22 cellular contexts compared by ENCODE assay signal in genomic region chr12:112782921-112783320, GRCh38. TPM values are rescaled to one million over a fixed set of nuclear protein-coding genes. Genes with fewer than 3 reads are reported as not detected.
DNase-seq lines count a peak whose midpoint lies in the region; TF ChIP-seq lines count a peak whose summit lies in the region.
"Had no signal": no experiment of that assay in that cellular context is flagged by ENCODE, and none has a peak within 500 bp of the region (broad histone marks: within the 10 kb centered on the region; RNA-seq: fewer than 3 reads in every experiment).

No MANE protein-coding gene starts in this region.

- peaks cover 4% of the 10 kb centered on the region for H3K36me3 Mint-ChIP-seq in MCF 10A (ENCODE audit: insufficient read depth, unreplicated experiment)
- H3K36me3 Mint-ChIP-seq: CD4-positive, CD25-positive, alpha-beta regulatory T cell; CD8-positive, alpha-beta T cell had no signal

- DNase-seq in mammary epithelial cell (peak; percentile 2), MCF 10A (ENCODE audit: unreplicated experiment) (no peak), cerebellum (ENCODE audit: low spot score) (peak; percentile 34), epithelial cell of esophagus (ENCODE audit: low read depth) (peak; percentile 26), nucleus accumbens (lab: John Stamatoyannopoulos, UW) (no peak), NOMO-1 treated with dmso at 0.1 percent for 144 hours (lab: John Stamatoyannopoulos, UW; ENCODE audit: unreplicated experiment) (no peak), activated T-cell treated with anti-CD3 and anti-CD28 coated beads for 4 hours (no peak)
- DNase-seq: Caco-2; CD4-positive, CD25-positive, alpha-beta regulatory T cell; CD8-positive, alpha-beta T cell; DMS153; DND-41; GDM1; HCEC 1CT had no signal

- no peak for TF ChIP-seq RAD21 in neural cell (conservative IDR thresholded peaks at IDR 0.05)

- no peaks in the 10 kb centered on the region for H4K20me1 ChIP-seq in mammary epithelial cell (ENCODE audit: insufficient read depth, low read length)
- H4K20me1 ChIP-seq in neural cell (ENCODE audit: insufficient read depth) = no peaks in the 10 kb centered on the region
- H4K20me1 ChIP-seq: BLaER1 had no signal

- no peak overlapping the region for H3K27ac Mint-ChIP-seq in MCF 10A (ENCODE audit: low read depth, unreplicated experiment)
- H3K27ac Mint-ChIP-seq: B cell; CD4-positive, CD25-positive, alpha-beta regulatory T cell; CD8-positive, alpha-beta T cell; GM23338 had no signal

- POLR2A ChIA-PET in MCF 10A (lab: Yijun Ruan, JAX) = interaction anchor here (0.7 kb wide), 1 partner anchor 9 kb away, joined by 3 read pairs; no protein-coding TSS in a partner anchor

- H2AFZ ChIP-seq in mammary epithelial cell (ENCODE audit: low read depth, low read length) = no peak overlapping the region
- no peak overlapping the region for H2AFZ ChIP-seq in neural cell (ENCODE audit: low read depth, low read length)
- H2AFZ ChIP-seq: GM23338 had no signal

- no peaks in the 10 kb centered on the region for H3K9me3 Mint-ChIP-seq in MCF 10A (ENCODE audit: unreplicated experiment)
- H3K9me3 Mint-ChIP-seq: CD8-positive, alpha-beta T cell had no signal

- TF ChIP-seq CTCF in mammary epithelial cell (conservative IDR thresholded peaks at IDR 0.05 in 1 of 2, IDR thresholded peaks at IDR 0.05 in 1 of 2; ENCODE audit: extremely low read depth in 1 of 2, insufficient read depth in 1 of 2, low read depth in 1 of 2, low read length in 2 of 2) (no peak), MCF 10A (IDR thresholded peaks at IDR 0.05; ENCODE audit: unreplicated experiment) (no peak), epithelial cell of esophagus (IDR thresholded peaks at IDR 0.05; ENCODE audit: insufficient read depth, low read depth, low read length, missing control alignments) (no peak), neural cell (IDR thresholded peaks at IDR 0.05; ENCODE audit: poor library complexity, severe bottlenecking) (no peak)

- no peak for TF ChIP-seq EP300 in neural cell (conservative IDR thresholded peaks at IDR 0.05; ENCODE audit: poor library complexity, severe bottlenecking)

- CTCF ChIA-PET in mammary epithelial cell (lab: Charles Lee; ENCODE audit: low non-redundant PET) = no interaction called here
- CTCF ChIA-PET in MCF 10A (lab: Yijun Ruan, JAX) = interaction anchor here (0.6 kb wide), 1 partner anchor 272 kb away, joined by 3 read pairs; no protein-coding TSS in a partner anchor

- H3K9ac ChIP-seq in mammary epithelial cell (ENCODE audit: insufficient read depth, low read length) = no peak overlapping the region
- no peak overlapping the region for H3K9ac ChIP-seq in neural cell (ENCODE audit: low read length)
- H3K9ac ChIP-seq: BLaER1 had no signal

- no TSS peak for BruUV-seq in mammary epithelial cell (replicated peaks; lab: Mats Ljungman, UMichigan)
- BruUV-seq in MCF 10A (replicated peaks; lab: Mats Ljungman, UMichigan) = no TSS peak

- H3K4me2 ChIP-seq in mammary epithelial cell (ENCODE audit: insufficient read depth, low read depth, low read length) (no peak overlapping the region), neural cell (ENCODE audit: low read length) (no peak overlapping the region)
- H3K4me2 ChIP-seq: BLaER1, GM23338 had no signal

- H3K4me1 Mint-ChIP-seq in MCF 10A (ENCODE audit: insufficient read depth, unreplicated experiment) = no peaks in the 10 kb centered on the region
- H3K4me1 Mint-ChIP-seq: B cell; CD4-positive, CD25-positive, alpha-beta regulatory T cell had no signal

- in situ Hi-C loops in mammary epithelial cell (cut with MboI; ENCODE audit: low sequenced_read_pairs in 2 of 2) = no loop called here

- H3K36me3 ChIP-seq in mammary epithelial cell (ENCODE audit: insufficient read depth, low read length) = no peaks in the 10 kb centered on the region
- H3K36me3 ChIP-seq in neural cell (ENCODE audit: insufficient read depth, low read length) = no peaks in the 10 kb centered on the region
- H3K36me3 ChIP-seq: BLaER1 had no signal

- H3K27ac ChIP-seq in mammary epithelial cell (ENCODE audit: insufficient read depth, low read depth, low read length) (no peak overlapping the region), neural cell (ENCODE audit: low read length) (no peak overlapping the region)
- H3K27ac ChIP-seq: 22Rv1, BLaER1, C4-2B had no signal

- H3K79me2 ChIP-seq in mammary epithelial cell (ENCODE audit: insufficient read depth, low read length) (no peaks in the 10 kb centered on the region), neural cell (replicated peaks; ENCODE audit: insufficient read depth, low read length) (no peaks in the 10 kb centered on the region)

- dilution Hi-C loops in mammary epithelial cell (cut with HindIII; ENCODE audit: low sequenced_read_pairs) = no loop called here

- H3K4me3 Mint-ChIP-seq in MCF 10A (ENCODE audit: unreplicated experiment) = no peak overlapping the region
- H3K4me3 Mint-ChIP-seq: B cell; CD4-positive, CD25-positive, alpha-beta regulatory T cell; CD8-positive, alpha-beta T cell; GM23338 had no signal

- WGBS in mammary epithelial cell (ENCODE audit: low coverage, missing lambda C conversion rate) = 26% methylated on average over 5 of the region's 5 CpGs

- no peak overlapping the region for H3K4me3 ChIP-seq in mammary epithelial cell (replicated peaks in 1 of 3; ENCODE audit: insufficient read depth in 1 of 3, low read depth in 2 of 3, low read length in 3 of 3)
- no peak overlapping the region for H3K4me3 ChIP-seq in epithelial cell of esophagus (ENCODE audit: low read length)
- H3K4me3 ChIP-seq in neural cell (ENCODE audit: low read length) = no peak overlapping the region
- H3K4me3 ChIP-seq: BLaER1, GM12878, GM23338 had no signal

- H3K9me3 ChIP-seq in mammary epithelial cell (replicated peaks; ENCODE audit: insufficient read depth, low read length) (no peaks in the 10 kb centered on the region), neural cell (ENCODE audit: low read length) (no peaks in the 10 kb centered on the region)
- H3K9me3 ChIP-seq: BLaER1, Caco-2 had no signal

- peaks cover under 1% of the 10 kb centered on the region for H3K27me3 ChIP-seq in mammary epithelial cell (ENCODE audit: insufficient read depth, low read length)
- H3K27me3 ChIP-seq in neural cell (ENCODE audit: insufficient read depth, low read depth, low read length) = peaks cover 4% of the 10 kb centered on the region
- H3K27me3 ChIP-seq: BLaER1 had no signal

- no peaks in the 10 kb centered on the region for H3K4me1 ChIP-seq in mammary epithelial cell (ENCODE audit: insufficient read depth, low read length)
- H3K4me1 ChIP-seq: BLaER1, Caco-2 had no signal

- H3K27me3 Mint-ChIP-seq in MCF 10A (ENCODE audit: insufficient read depth, unreplicated experiment) = peaks cover 75% of the 10 kb centered on the region

- H3F3A ChIP-seq in neural cell (ENCODE audit: insufficient read depth, low read length, poor library complexity, severe bottlenecking) = no peaks in the 10 kb centered on the region

- intact Hi-C loops in mammary epithelial cell (cut with micrococcal nuclease) = no loop called here
- intact Hi-C loops in MCF 10A (cut with micrococcal nuclease) = no loop called here

- no peaks in the 10 kb centered on the region for H3K9me2 ChIP-seq in neural cell (ENCODE audit: insufficient read depth, low read length)

TF ChIP-seq in neural cell, 6 proteins besides CTCF, POLR2A, EP300 and RAD21:
- TF ChIP-seq TAF1 (IDR thresholded peaks at IDR 0.05; ENCODE audit: low read depth) (no peak), POLR2AphosphoS5 (IDR thresholded peaks at IDR 0.05) (peak; percentile 8), MXI1 (conservative IDR thresholded peaks at IDR 0.05; ENCODE audit: poor library complexity, severe bottlenecking) (no peak), REST (IDR thresholded peaks at IDR 0.05; ENCODE audit: borderline replicate concordance) (peak; percentile 50), EZH2 (IDR thresholded peaks at IDR 0.05; ENCODE audit: borderline replicate concordance, insufficient read depth, low read length, poor library complexity, severe bottlenecking) (no peak), SMC3 (conservative IDR thresholded peaks at IDR 0.05; ENCODE audit: poor library complexity) (no peak)

RNA-seq across cellular contexts. Expression of gene RPH3A, which starts 8.6 kb away (rescaled TPM):
- total RNA-seq in mammary epithelial cell (not detected), MCF 10A (2022) (not detected in 2 replicates), cerebellum (14.2 TPM)
- polyA plus RNA-seq in mammary epithelial cell (not detected), neural cell (2.9 and 6.7 TPM in 2 replicates)
- polyA minus RNA-seq in mammary epithelial cell (not detected), neural cell (4.4 and 8.6 TPM in 2 replicates)
- total RNA-seq: B cell; Caco-2; CD4-positive, CD25-positive, alpha-beta regulatory T cell; CD8-positive, alpha-beta T cell; GM12878 had no signal
- polyA plus RNA-seq: AG04450; CD4-positive, CD25-positive, alpha-beta regulatory T cell; GM12878 had no signal

Comparison
In these comparisons a context has a peak if more than half of its experiments do, and no peak if none do; other contexts are left out.
1. DNase-seq: peak in mammary epithelial cell (single experiment), cerebellum (single experiment) and epithelial cell of esophagus (single experiment); none in MCF 10A (single experiment), nucleus accumbens (0 of 56), NOMO-1 treated with dmso at 0.1 percent for 144 hours (single experiment) and activated T-cell treated with anti-CD3 and anti-CD28 coated beads for 4 hours (single experiment).
2. RNA of gene RPH3A, which starts 8.6 kb away (total RNA-seq): 14.2 TPM in cerebellum (single experiment); not detected in mammary epithelial cell and not detected in MCF 10A; every median in the first group is over 10 times any median in the second.